In genomic region chr18:68944330-68944729, GRCh38 we compare ENCODE assay signal across 20 cellular contexts.
DNase-seq lines count a peak whose midpoint lies in the region; ATAC-seq and TF ChIP-seq lines count a peak whose summit lies in the region.
"Had no signal": no experiment of that assay in that cellular context is flagged by ENCODE, and none has a peak within 500 bp of the region (broad histone marks: within the 10 kb centered on the region; RNA-seq: fewer than 3 reads in every experiment).

No MANE protein-coding gene starts in this region.

- peak overlapping the region; percentile 26 for H3K4me3 Mint-ChIP-seq in WTC11
- no peak overlapping the region for H3K4me3 Mint-ChIP-seq in mesothelial cell of epicardium
- H3K4me3 Mint-ChIP-seq: T-cell had no signal

- no peaks in the 10 kb centered on the region for H3K36me3 ChIP-seq in uterus
- H3K36me3 ChIP-seq: BE2C had no signal

- TF ChIP-seq POLR2A in uterus (IDR thresholded peaks at IDR 0.05), result no peak

- H3K4me1 Mint-ChIP-seq in WTC11, result peaks cover 60% of the 10 kb centered on the region
- peaks cover 9% of the 10 kb centered on the region for H3K4me1 Mint-ChIP-seq in mesothelial cell of epicardium
- H3K4me1 Mint-ChIP-seq: T-cell had no signal

- peak overlapping the region; percentile 82; the same call in 1 of the 2 replicates for H3K27ac Mint-ChIP-seq in WTC11
- H3K27ac Mint-ChIP-seq in mesothelial cell of epicardium, result peak overlapping the region; percentile 39
- H3K27ac Mint-ChIP-seq: T-cell had no signal

- no peaks in the 10 kb centered on the region for H3K36me3 Mint-ChIP-seq in WTC11
- no peaks in the 10 kb centered on the region for H3K36me3 Mint-ChIP-seq in mesothelial cell of epicardium
- H3K36me3 Mint-ChIP-seq: T-cell had no signal

- H3K27me3 Mint-ChIP-seq in WTC11 (ENCODE audit: low read depth) (no peaks in the 10 kb centered on the region; the same call in 1 of the 2 replicates), mesothelial cell of epicardium (ENCODE audit: low read depth) (no peaks in the 10 kb centered on the region)
- H3K27me3 Mint-ChIP-seq: T-cell had no signal

- intact Hi-C loops in uterus (cut with DNase I; ENCODE audit: low total_unique reads), result no loop called here

- DNase-seq in ELF-1 (ENCODE audit: low read depth, low spot score) (peak; percentile 22), WTC11 (ENCODE audit: low spot score) (no peak), mesothelial cell of epicardium (ENCODE audit: low spot score in 2 of 2, unreplicated experiment in 2 of 2) (no peak), uterus (no peak), NCI-H748 treated with DMSO at 0.1 percent for 48 hours (lab: John Stamatoyannopoulos, UW) (no peak), activated T-cell treated with anti-CD3 and anti-CD28 coated beads for 4 hours (no peak)
- DNase-seq: BE2C, GDM1, GOT3, Karpas-422, MV-4-11, NCI-H1105 treated with DMSO at 0.1 percent for 48 hours, NCI-H2029 treated with DMSO at 0.1 percent for 48 hours, NCI-H2171 treated with DMSO at 0.1 percent for 48 hours, PC-9, RPMI8226, SHP77 treated with DMSO at 0.1 percent for 48 hours, T-cell had no signal

- H3K4me1 ChIP-seq in uterus, result no peaks in the 10 kb centered on the region
- H3K4me1 ChIP-seq: BE2C had no signal

- H3K9me3 Mint-ChIP-seq in WTC11 (no peaks in the 10 kb centered on the region), mesothelial cell of epicardium (no peaks in the 10 kb centered on the region)
- H3K9me3 Mint-ChIP-seq: T-cell had no signal

- TF ChIP-seq CTCF in 22Rv1 (IDR thresholded peaks at IDR 0.05), result no peak
- TF ChIP-seq CTCF in WTC11 (IDR thresholded peaks at IDR 0.05), result no peak
- TF ChIP-seq CTCF in mesothelial cell of epicardium (IDR thresholded peaks at IDR 0.05; ENCODE audit: unreplicated experiment), result no peak
- TF ChIP-seq CTCF in uterus (IDR thresholded peaks at IDR 0.05), result no peak

- peak; percentile 34; the same call in 1 of the 2 replicates for ATAC-seq in WTC11
- ATAC-seq: HCT116, T-cell had no signal

- H3K27ac ChIP-seq in 22Rv1 (peak overlapping the region; percentile 29; the same call in 1 of the 2 replicates), uterus (no peak overlapping the region)
- H3K27ac ChIP-seq: PC-9 had no signal

- POLR2A ChIA-PET in WTC11 (lab: Charles Lee), result no interaction called here

- H3K27me3 ChIP-seq in uterus, result no peaks in the 10 kb centered on the region
- H3K27me3 ChIP-seq: BE2C had no signal

- CTCF ChIA-PET in WTC11 (lab: Charles Lee), result no interaction called here

- H3K9me3 ChIP-seq in uterus, result no peaks in the 10 kb centered on the region
- H3K9me3 ChIP-seq: BE2C had no signal

- H3K4me3 ChIP-seq in uterus, result no peak overlapping the region
- H3K4me3 ChIP-seq: PC-9 had no signal

TF ChIP-seq in WTC11, 78 proteins besides CTCF, POLR2A, EP300 and RAD21:
- TF ChIP-seq NR2C2 (CRISPR knock-in tag; IDR thresholded peaks at IDR 0.05) (no peak), ZNF425 (CRISPR knock-in tag; conservative IDR thresholded peaks at IDR 0.05) (no peak), JAZF1 (CRISPR knock-in tag; IDR thresholded peaks at IDR 0.05) (no peak)
